8 cellular contexts compared by ENCODE assay signal in the genomic region with DNA sequence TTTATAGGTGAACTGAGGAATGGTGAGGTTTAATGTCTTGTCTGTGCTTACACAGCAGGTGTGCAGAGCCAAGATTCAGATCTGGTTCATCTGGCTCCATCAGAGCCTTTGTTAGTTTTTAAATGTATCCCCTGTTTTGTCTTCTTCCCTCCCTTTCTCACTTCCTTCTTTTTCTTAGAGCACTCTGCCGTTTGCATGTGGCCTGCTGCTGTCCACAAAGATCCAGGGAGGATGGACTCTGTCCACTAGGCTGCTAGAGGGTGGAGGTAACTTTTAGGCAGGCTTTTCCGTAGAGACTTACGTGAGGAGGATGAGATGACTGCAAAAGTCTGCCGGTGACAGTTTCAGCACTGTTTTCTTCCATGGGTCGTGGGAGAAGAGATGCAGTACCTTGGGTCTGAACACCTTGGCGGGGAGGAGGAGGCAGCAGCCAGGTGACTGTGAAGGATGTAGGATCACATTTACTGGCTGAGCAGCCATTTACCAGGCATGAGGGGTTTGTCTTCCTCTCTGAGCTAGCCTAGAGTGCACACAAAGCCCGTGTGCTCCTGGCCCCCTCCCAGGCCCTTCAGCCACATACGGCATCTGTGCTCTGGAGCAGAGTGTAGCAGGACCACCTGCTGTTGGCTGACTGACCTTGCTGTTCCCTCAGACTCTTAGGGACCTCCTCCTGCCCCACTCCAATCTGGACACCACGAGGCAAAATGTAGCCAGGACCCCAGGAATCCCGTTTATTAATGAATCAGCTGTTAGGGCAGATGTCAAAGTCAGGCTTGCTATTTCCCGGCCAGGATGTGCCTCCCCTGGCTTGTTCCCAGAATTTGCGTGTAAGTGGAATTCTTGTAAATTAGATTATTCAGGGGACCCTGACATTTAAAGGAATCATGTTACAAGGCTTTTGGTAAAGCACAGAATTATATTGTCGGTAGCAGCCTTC. TPM values are rescaled to one million over a fixed set of nuclear protein-coding genes. Genes with fewer than 3 reads are reported as not detected.
DNase-seq lines count a peak whose midpoint lies in the region; TF ChIP-seq lines count a peak whose summit lies in the region.

No MANE protein-coding gene starts in this region.

- H3K4me3 ChIP-seq in AG04450 (ENCODE audit: low read depth, low read length) (peak overlapping the region; percentile 92), astrocyte of the cerebellum (ENCODE audit: low read depth, low read length) (peak overlapping the region; percentile 84), mesodermal cell (ENCODE audit: extremely low read depth, insufficient read depth, low read length, poor library complexity, severe bottlenecking) (peak overlapping the region; percentile 82)

- H3K36me3 Mint-ChIP-seq in IgD-negative memory B cell = no peaks in the 10 kb centered on the region

- CTCF ChIA-PET in AG04450 (lab: Charles Lee) = interaction anchor here (0.7 to 1.8 kb wide), 6 partner anchors 14 to 496 kb away, joined by 3 to 16 read pairs (median 5); partner anchors contain the start of gene ASB6

- TF ChIP-seq POLR2A in erythroblast (IDR thresholded peaks at IDR 0.05; ENCODE audit: low read length) = no peak

- no peaks in the 10 kb centered on the region for H3K9me3 ChIP-seq in AG04450 (ENCODE audit: control insufficient read depth, insufficient read depth, low read length)
- no peaks in the 10 kb centered on the region for H3K9me3 ChIP-seq in mesodermal cell (ENCODE audit: control insufficient read depth, low read length)

- TF ChIP-seq CTCF in AG04450 (IDR thresholded peaks at IDR 0.05; ENCODE audit: low read depth, low read length) (no peak), astrocyte of the cerebellum (IDR thresholded peaks at IDR 0.05; ENCODE audit: low read depth, low read length, missing control alignments) (no peak)

- H3K27me3 Mint-ChIP-seq in IgD-negative memory B cell = peaks cover 5% of the 10 kb centered on the region

- H3K27ac ChIP-seq in AG04450 (ENCODE audit: low read depth, low read length) = peak overlapping the region; percentile 69
- H3K27ac ChIP-seq in mesodermal cell (ENCODE audit: low read depth, low read length, severe bottlenecking) = no peak overlapping the region

- peak overlapping the region; percentile 88 to 98 (median 94) for H3K4me3 Mint-ChIP-seq in IgD-negative memory B cell

- DNase-seq in AG04450 (ENCODE audit: low read depth, low spot score) (no peak), astrocyte of the cerebellum (ENCODE audit: low read depth) (no peak), NCI-H1048 (lab: John Stamatoyannopoulos, UW) (no peak), HCEC 1CT (no peak), erythroblast (lab: John Stamatoyannopoulos, UW) (no peak), kidney tubule cell (ENCODE audit: low spot score) (no peak)

- POLR2A ChIA-PET in AG04450 (lab: Yijun Ruan, JAX) = interaction anchor here (0.7 to 1.8 kb wide), 5 partner anchors 12 to 488 kb away, joined by 3 to 10 read pairs (median 3); partner anchors contain the start of gene IER5L

- peaks cover 29 to 49% (median 41%) of the 10 kb centered on the region in 3 donors for H3K4me1 Mint-ChIP-seq in IgD-negative memory B cell

- H3K27ac Mint-ChIP-seq in IgD-negative memory B cell = peak overlapping the region; percentile 95 to 100 (median 98)

- 86% methylated on average over 10 to 11 of the region's 13 CpGs for WGBS in mesodermal cell (ENCODE audit: insufficient coverage in 2 of 2), 2 experiments

- H3K9me3 Mint-ChIP-seq in IgD-negative memory B cell = no peaks in the 10 kb centered on the region

- peaks cover 46% of the 10 kb centered on the region for H3K4me1 ChIP-seq in mesodermal cell (ENCODE audit: control insufficient read depth, insufficient read depth, low read length, poor library complexity, severe bottlenecking)

- H3K36me3 ChIP-seq in mesodermal cell (ENCODE audit: control insufficient read depth, insufficient read depth, low read length) = peaks cover 52% of the 10 kb centered on the region

- no peaks in the 10 kb centered on the region for H3K27me3 ChIP-seq in AG04450 (ENCODE audit: control insufficient read depth, insufficient read depth, low read length)

- in situ Hi-C loops in astrocyte of the cerebellum (cut with HindIII; ENCODE audit: low sequenced_read_pairs) = no loop called here

RNA-seq across cellular contexts. Expression of gene NTMT1, which starts 1.9 kb away (rescaled TPM):
- polyA plus RNA-seq in AG04450 (2011; rRNA removed) (49.3 and 50.4 TPM in 2 replicates), IgD-negative memory B cell (55.4 TPM)
- 25.3 and 30.8 TPM in 2 replicates for polyA minus RNA-seq in AG04450 (2011; rRNA and poly(A)+ RNA removed)
- 60.6 TPM for polyA plus RNA-seq in mesodermal cell (2013, experiment 1 of 2)
- 49.5 TPM for polyA plus RNA-seq in mesodermal cell (2013, experiment 2 of 2)

RNA-seq across cellular contexts. Expression of gene C9orf50, which starts 6.9 kb away (rescaled TPM):
- polyA plus RNA-seq in AG04450 (2011; rRNA removed) (0.26 and 0.30 TPM in 2 replicates), IgD-negative memory B cell (not detected)
- polyA minus RNA-seq in AG04450 (2011; rRNA and poly(A)+ RNA removed) = not detected in 2 replicates
- polyA plus RNA-seq in mesodermal cell (2013, experiment 1 of 2) = 0.29 TPM
- polyA plus RNA-seq in mesodermal cell (2013, experiment 2 of 2) = not detected

RNA-seq across cellular contexts. Expression of gene ASB6, which starts 14.1 kb away (rescaled TPM):
- polyA plus RNA-seq in AG04450 (2011; rRNA removed) = 11.6 and 15.3 TPM in 2 replicates
- 9.4 and 14.0 TPM in 2 replicates for polyA minus RNA-seq in AG04450 (2011; rRNA and poly(A)+ RNA removed)
- 27.2 TPM for polyA plus RNA-seq in IgD-negative memory B cell
- 16.8 TPM for polyA plus RNA-seq in mesodermal cell (2013, experiment 1 of 2)
- 13.4 TPM for polyA plus RNA-seq in mesodermal cell (2013, experiment 2 of 2)

RNA-seq across cellular contexts. Expression of gene PRRX2, which starts 37.6 kb away (rescaled TPM):
- polyA plus RNA-seq in AG04450 (2011; rRNA removed) (8.3 and 15.0 TPM in 2 replicates), IgD-negative memory B cell (not detected)
- polyA minus RNA-seq in AG04450 (2011; rRNA and poly(A)+ RNA removed) = 4.0 and 4.2 TPM in 2 replicates
- 19.4 TPM for polyA plus RNA-seq in mesodermal cell (2013, experiment 1 of 2)
- polyA plus RNA-seq in mesodermal cell (2013, experiment 2 of 2) = 14.9 TPM
